In the genomic region with DNA sequence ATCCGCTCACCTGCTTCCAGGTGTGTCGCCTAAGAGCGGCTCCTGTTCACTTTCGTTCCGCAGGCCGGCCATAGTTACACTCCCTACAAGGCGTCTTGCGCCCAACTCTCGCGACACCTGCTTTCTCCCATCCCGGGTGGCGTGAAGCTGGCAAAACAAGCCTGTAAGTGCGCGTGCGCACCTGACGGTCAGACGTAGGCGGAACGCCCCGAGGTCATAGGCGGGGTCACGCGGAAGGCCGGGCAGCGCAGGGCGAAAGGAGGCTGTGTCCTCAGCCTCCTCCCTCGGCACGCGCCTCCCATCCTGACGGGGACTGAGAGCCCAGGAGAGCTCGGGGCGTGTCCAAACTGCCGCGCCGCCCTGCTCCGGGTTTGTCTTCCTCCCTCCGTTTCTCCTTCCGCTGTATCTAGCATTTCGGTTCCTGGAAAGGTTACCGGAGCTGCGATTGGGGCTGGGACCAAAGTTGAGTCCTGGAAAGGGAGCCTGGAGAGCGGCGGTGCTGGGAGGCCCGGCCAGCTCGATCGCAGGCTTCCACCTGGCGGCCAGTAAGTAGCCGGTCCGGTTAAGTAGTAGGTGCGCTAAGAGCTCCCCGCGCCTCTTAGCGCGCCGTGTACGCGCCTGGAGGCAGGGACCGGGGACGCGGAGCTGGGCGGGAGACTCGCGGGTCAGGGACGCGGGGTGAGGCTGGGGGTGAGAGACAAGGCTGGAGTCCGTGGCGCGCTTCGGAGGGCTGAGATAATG, we compare ENCODE assay signal across 8 cellular contexts. TPM values are rescaled to one million over a fixed set of nuclear protein-coding genes. Genes with fewer than 3 reads are reported as not detected.
DNase-seq lines count a peak whose midpoint lies in the region; TF ChIP-seq lines count a peak whose summit lies in the region.

A gene (plus strand): TSS at position 345 of the 741 bp plus-strand sequence. CDS start 17,550 bp downstream, outside the sequence.
A gene with protein sequence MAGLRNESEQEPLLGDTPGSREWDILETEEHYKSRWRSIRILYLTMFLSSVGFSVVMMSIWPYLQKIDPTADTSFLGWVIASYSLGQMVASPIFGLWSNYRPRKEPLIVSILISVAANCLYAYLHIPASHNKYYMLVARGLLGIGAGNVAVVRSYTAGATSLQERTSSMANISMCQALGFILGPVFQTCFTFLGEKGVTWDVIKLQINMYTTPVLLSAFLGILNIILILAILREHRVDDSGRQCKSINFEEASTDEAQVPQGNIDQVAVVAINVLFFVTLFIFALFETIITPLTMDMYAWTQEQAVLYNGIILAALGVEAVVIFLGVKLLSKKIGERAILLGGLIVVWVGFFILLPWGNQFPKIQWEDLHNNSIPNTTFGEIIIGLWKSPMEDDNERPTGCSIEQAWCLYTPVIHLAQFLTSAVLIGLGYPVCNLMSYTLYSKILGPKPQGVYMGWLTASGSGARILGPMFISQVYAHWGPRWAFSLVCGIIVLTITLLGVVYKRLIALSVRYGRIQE (minus strand): TSS at position 112 of the 741 bp plus-strand sequence. CDS start 40 bp downstream, at position 72.

- peaks cover 6% of the 10 kb centered on the region; the same call in 1 of the 2 replicates for H3K36me3 Mint-ChIP-seq in HFFc6 (ENCODE audit: low read depth)
- H3K36me3 Mint-ChIP-seq in activated naive CD4-positive, alpha-beta T cell treated with anti-CD3 and anti-CD28 coated beads for 36 hours (ENCODE audit: low read depth): peaks cover 6% of the 10 kb centered on the region

- H3K79me1 ChIP-seq in neuronal stem cell (ENCODE audit: low read depth, low read length): peaks cover 5% of the 10 kb centered on the region

- no peaks in the 10 kb centered on the region for H3K9me3 ChIP-seq in neuronal stem cell (replicated peaks in 1 of 2; ENCODE audit: control insufficient read depth in 2 of 2, insufficient read depth in 1 of 2, low read depth in 1 of 2, low read length in 2 of 2)

- H3K18ac ChIP-seq in neuronal stem cell (ENCODE audit: low read length): peak within 1 kb of the TSS; percentile 97

- peaks cover 0 to 3% of the 10 kb centered on the region in 2 donors for H3K4me1 ChIP-seq in neuronal stem cell (ENCODE audit: control insufficient read depth in 2 of 2, insufficient read depth in 1 of 2, low read depth in 1 of 2, low read length in 2 of 2)

- H4K91ac ChIP-seq in neuronal stem cell (ENCODE audit: low read depth, low read length, poor library complexity): peak within 1 kb of the TSS; percentile 53

- H2BK120ac ChIP-seq in neuronal stem cell (ENCODE audit: low read depth, low read length): no peak within 1 kb of the TSS

- H2BK12ac ChIP-seq in neuronal stem cell (ENCODE audit: low read length): no peak within 1 kb of the TSS

- H3K4ac ChIP-seq in neuronal stem cell (ENCODE audit: low read length): no peak within 1 kb of the TSS

- H3K23ac ChIP-seq in neuronal stem cell (ENCODE audit: low read depth, low read length, poor library complexity): peak within 1 kb of the TSS; percentile 98

- H2AFZ ChIP-seq in neuronal stem cell (ENCODE audit: low read length): peak within 1 kb of the TSS; percentile 100

- peak within 1 kb of the TSS; percentile 83 for H3K4me2 ChIP-seq in neuronal stem cell (ENCODE audit: insufficient read depth, low read length, poor library complexity, severe bottlenecking)

- intact Hi-C loops in activated naive CD4-positive, alpha-beta T cell treated with anti-CD3 and anti-CD28 coated beads for 36 hours (cut with micrococcal nuclease): loop anchor here (1.0 to 10.0 kb wide), 9 partner anchors 32 to 1128 kb away; a partner anchor contains a TSS

- H4K8ac ChIP-seq in neuronal stem cell (ENCODE audit: low read depth, low read length): peak within 1 kb of the TSS; percentile 24

- no peaks in the 10 kb centered on the region for H3K27me3 ChIP-seq in neuronal stem cell (ENCODE audit: control insufficient read depth in 3 of 3, insufficient read depth in 3 of 3, low read depth in 1 of 3, low read length in 3 of 3)

- H3K36me3 ChIP-seq in neuronal stem cell (replicated peaks in 1 of 2; ENCODE audit: control insufficient read depth in 2 of 2, insufficient read depth in 2 of 2, low read length in 2 of 2): peaks cover 0 to 21% of the 10 kb centered on the region in 2 donors

- H2AK5ac ChIP-seq in neuronal stem cell (ENCODE audit: low read depth, low read length): no peak within 1 kb of the TSS

- CTCF ChIA-PET in activated naive CD4-positive, alpha-beta T cell treated with anti-CD3 and anti-CD28 coated beads for 36 hours (lab: Charles Lee): interaction anchor here (0.7 to 1.3 kb wide), 6 partner anchors 14 to 222 kb away, joined by 3 to 4 read pairs (median 3); no protein-coding TSS in a partner anchor

- H3K27ac ChIP-seq in neuronal stem cell (replicated peaks; ENCODE audit: low read length): peak within 1 kb of the TSS; percentile 88

- no CpG with 5 or more reads among the region's 69 CpGs for WGBS in neuronal stem cell (ENCODE audit: extremely low coverage in 2 of 2, insufficient read length in 2 of 2, insufficient replicate concordance in 1 of 2), 2 donors

- H3K4me3 ChIP-seq in GM08714 (ENCODE audit: low read length): peak within 1 kb of the TSS; percentile 89
- peak within 1 kb of the TSS; percentile 86 to 97 for H3K4me3 ChIP-seq in neuronal stem cell (ENCODE audit: low read length in 2 of 2)

- no peaks in the 10 kb centered on the region for H3K9me3 Mint-ChIP-seq in HFFc6
- H3K9me3 Mint-ChIP-seq in activated naive CD4-positive, alpha-beta T cell treated with anti-CD3 and anti-CD28 coated beads for 36 hours: no peaks in the 10 kb centered on the region

- H2BK15ac ChIP-seq in neuronal stem cell (ENCODE audit: low read length): peak within 1 kb of the TSS; percentile 78

- no peaks in the 10 kb centered on the region; the same call in none of the 2 replicates for H3K27me3 Mint-ChIP-seq in HFFc6 (ENCODE audit: insufficient read depth)
- no peaks in the 10 kb centered on the region for H3K27me3 Mint-ChIP-seq in activated naive CD4-positive, alpha-beta T cell treated with anti-CD3 and anti-CD28 coated beads for 36 hours (ENCODE audit: low read depth)

- H3K9ac ChIP-seq in neuronal stem cell (ENCODE audit: low read depth, low read length, poor library complexity): peak within 1 kb of the TSS; percentile 98

- DNase-seq in HFFc6 (peak; percentile 99), NAMALWA (ENCODE audit: low spot score) (peak; percentile 99), SK-N-DZ (ENCODE audit: low spot score) (peak; percentile 98), foreskin melanocyte (peak; percentile 94), neuronal stem cell (ENCODE audit: low spot score) (peak; percentile 97)
- peak; percentile 99 for DNase-seq in activated naive CD4-positive, alpha-beta T cell treated with anti-CD3 and anti-CD28 coated beads for 36 hours

- TF ChIP-seq CTCF in HFFc6 (IDR thresholded peaks at IDR 0.05): peak; percentile 73
- no peak for TF ChIP-seq CTCF in subcutaneous adipose tissue (IDR thresholded peaks at IDR 0.05; ENCODE audit: low read depth)

- peak within 1 kb of the TSS; percentile 60 for H2BK5ac ChIP-seq in neuronal stem cell (ENCODE audit: low read length)

- peak within 1 kb of the TSS; percentile 25 for H3K14ac ChIP-seq in neuronal stem cell (ENCODE audit: low read length)

- peaks cover 25% of the 10 kb centered on the region for H3K4me1 Mint-ChIP-seq in HFFc6 (ENCODE audit: low read depth)
- H3K4me1 Mint-ChIP-seq in activated naive CD4-positive, alpha-beta T cell treated with anti-CD3 and anti-CD28 coated beads for 36 hours (ENCODE audit: low read depth): peaks cover 32% of the 10 kb centered on the region

- peak within 1 kb of the TSS; percentile 97 for H3K4me3 Mint-ChIP-seq in HFFc6
- H3K4me3 Mint-ChIP-seq in activated naive CD4-positive, alpha-beta T cell treated with anti-CD3 and anti-CD28 coated beads for 36 hours: peak within 1 kb of the TSS; percentile 93

- peak within 1 kb of the TSS; percentile 83 for H3K27ac Mint-ChIP-seq in HFFc6
- peak within 1 kb of the TSS; percentile 96 for H3K27ac Mint-ChIP-seq in activated naive CD4-positive, alpha-beta T cell treated with anti-CD3 and anti-CD28 coated beads for 36 hours

RNA-seq across cellular contexts. Expression of the first gene that starts in this region (rescaled TPM):
- 1 to 10 TPM; 4.0 to 4.9 (median 4.3) TPM for total RNA-seq in HFFc6 (2021; fragmentation: NEBNext Ultra II Directional; extraction: Animal tissue kit (Norgen Biotek cat#: 25700))
- 8.7 and 10.6 TPM in 2 replicates for polyA plus RNA-seq in SK-N-DZ (2014; cell fraction: cytosol; rRNA removed)
- 10.2 TPM in 2 replicates for polyA plus RNA-seq in SK-N-DZ (2014; cell fraction: nucleus; rRNA removed)
- total RNA-seq in activated naive CD4-positive, alpha-beta T cell treated with anti-CD3 and anti-CD28 coated beads for 36 hours: 10 to 100 TPM; 17.0 to 17.5 TPM
- 7.4 TPM for polyA plus RNA-seq in neuronal stem cell (2013, experiment 1 of 2)
- polyA plus RNA-seq in neuronal stem cell (2013, experiment 2 of 2): 8.2 TPM
- total RNA-seq in subcutaneous adipose tissue: 10 to 100 TPM in 2 of 4 donors, 1 to 10 TPM in 2; 8.2 to 13.0 (median 10.7) TPM

RNA-seq across cellular contexts. Expression of the second gene that starts in this region (rescaled TPM):
- total RNA-seq in HFFc6 (2021; fragmentation: NEBNext Ultra II Directional; extraction: Animal tissue kit (Norgen Biotek cat#: 25700)): 10 to 100 TPM; 14.6 to 18.9 (median 17.4) TPM
- polyA plus RNA-seq in SK-N-DZ (2014; cell fraction: cytosol; rRNA removed): 25.7 and 43.3 TPM in 2 replicates
- 77.4 and 87.3 TPM in 2 replicates for polyA plus RNA-seq in SK-N-DZ (2014; cell fraction: nucleus; rRNA removed)
- total RNA-seq in activated naive CD4-positive, alpha-beta T cell treated with anti-CD3 and anti-CD28 coated beads for 36 hours: 10 to 100 TPM; 11.1 to 11.2 TPM
- 16.3 TPM for polyA plus RNA-seq in neuronal stem cell (2013, experiment 1 of 2)
- polyA plus RNA-seq in neuronal stem cell (2013, experiment 2 of 2): 19.7 TPM
- 10 to 100 TPM; 22.2 to 28.7 (median 25.6) TPM for total RNA-seq in subcutaneous adipose tissue

Comparison
In these comparisons a context has a peak if more than half of its experiments do, and no peak if none do; other contexts are left out.
1. Peak in every context shown above with its lines: DNase-seq, H3K4me3 ChIP-seq and H3K27ac ChIP-seq.